8 cellular contexts compared by ENCODE assay signal in the genomic region with DNA sequence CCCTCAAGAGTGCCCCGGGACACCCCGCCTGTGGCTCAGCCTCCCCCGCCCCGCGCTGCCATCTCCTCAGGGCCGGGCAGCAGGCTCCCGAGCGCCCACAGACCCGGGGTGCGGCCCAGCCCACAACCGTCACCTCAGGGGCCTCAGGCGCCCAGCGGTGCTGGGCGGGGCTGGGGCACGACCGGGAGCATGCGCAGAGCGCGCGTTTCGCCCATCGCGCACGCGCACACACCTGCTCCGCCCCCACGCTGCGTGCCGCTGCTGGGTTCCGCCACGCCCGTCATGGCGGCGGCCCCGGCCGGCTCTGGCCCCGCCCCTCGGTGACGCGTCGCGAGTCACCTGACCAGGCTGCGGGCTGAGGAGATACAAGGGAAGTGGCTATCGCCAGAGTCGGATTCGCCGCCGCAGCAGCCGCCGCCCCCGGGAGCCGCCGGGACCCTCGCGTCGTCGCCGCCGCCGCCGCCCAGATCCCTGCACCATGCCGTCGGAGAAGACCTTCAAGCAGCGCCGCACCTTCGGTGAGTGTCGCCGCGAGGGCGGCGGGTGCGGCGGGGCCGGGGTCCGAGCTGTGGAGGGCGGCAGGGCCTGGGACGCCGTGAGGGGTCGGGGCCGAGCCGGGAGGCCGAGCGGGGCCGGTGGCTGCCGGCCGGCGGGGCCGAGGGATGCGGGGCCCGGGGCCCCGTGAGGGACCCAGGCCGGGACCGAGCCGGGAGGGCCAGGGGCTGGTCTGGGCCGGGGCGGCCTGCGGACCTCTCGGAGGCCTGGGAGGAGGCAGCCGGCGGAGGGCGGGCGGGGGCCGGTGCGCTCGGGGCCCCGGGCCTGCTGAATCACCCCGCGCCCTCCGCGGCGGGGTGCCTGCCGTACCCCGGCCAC. TPM values are rescaled to one million over a fixed set of nuclear protein-coding genes. Genes with fewer than 3 reads are reported as not detected.
DNase-seq lines count a peak whose midpoint lies in the region; ATAC-seq and TF ChIP-seq lines count a peak whose summit lies in the region.

Gene MAP1LC3B (plus strand): TSS at position 387 of the 873 bp plus-strand sequence. CDS start 92 bp downstream, at position 479.

- H3K4ac ChIP-seq in H9 (ENCODE audit: low read depth, low read length): no peak within 1 kb of the TSS

- H3K4me2 ChIP-seq in H9 (ENCODE audit: insufficient read depth, insufficient read length, low read length) (peak within 1 kb of the TSS; percentile 78), MM.1S (ENCODE audit: low read depth, low read length) (peak within 1 kb of the TSS; percentile 73), neural cell (ENCODE audit: low read length) (peak within 1 kb of the TSS; percentile 76)

- H3K9me3 Mint-ChIP-seq in H9: no peaks in the 10 kb centered on the region; a peak in 1 of 5 replicates
- H3K9me3 Mint-ChIP-seq in stimulated activated naive CD8-positive, alpha-beta T cell treated with anti-CD3 and anti-CD28 coated beads, Interleukin-15, amount 100 ng/mL, for 72 hours: no peaks in the 10 kb centered on the region

- no peak for TF ChIP-seq EP300 in neural cell (conservative IDR thresholded peaks at IDR 0.05; ENCODE audit: poor library complexity, severe bottlenecking)

- H3K56ac ChIP-seq in H9 (ENCODE audit: insufficient read length, low read depth, low read length): no peak within 1 kb of the TSS

- peaks cover 2% of the 10 kb centered on the region for H3K79me1 ChIP-seq in H9 (ENCODE audit: insufficient read depth, low read depth, low read length, poor library complexity, severe bottlenecking)

- H2BK20ac ChIP-seq in H9 (ENCODE audit: low read depth, low read length, poor library complexity, severe bottlenecking): no peak within 1 kb of the TSS

- H3K9me3 ChIP-seq in H9 (ENCODE audit: control insufficient read depth, low read depth, low read length): no peaks in the 10 kb centered on the region
- no peaks in the 10 kb centered on the region for H3K9me3 ChIP-seq in MM.1S (replicated peaks; ENCODE audit: insufficient read depth, low read length)
- H3K9me3 ChIP-seq in neural cell (ENCODE audit: low read length): no peaks in the 10 kb centered on the region

- H3K4me1 ChIP-seq in H9 (ENCODE audit: insufficient read depth, low read length): peaks cover 4% of the 10 kb centered on the region; the same call in 1 of the 2 replicates
- peaks cover 9% of the 10 kb centered on the region; the same call in 1 of the 2 replicates for H3K4me1 ChIP-seq in MM.1S (ENCODE audit: low read length)

- no peaks in the 10 kb centered on the region for H3K27me3 ChIP-seq in H9 (ENCODE audit: insufficient read depth, low read length)
- H3K27me3 ChIP-seq in MM.1S (replicated peaks; ENCODE audit: insufficient read depth, low read length): no peaks in the 10 kb centered on the region
- H3K27me3 ChIP-seq in neural cell (ENCODE audit: insufficient read depth, low read depth, low read length): no peaks in the 10 kb centered on the region

- H3K36me3 ChIP-seq in MM.1S (replicated peaks; ENCODE audit: insufficient read depth, low read length) (no peaks in the 10 kb centered on the region), neural cell (ENCODE audit: insufficient read depth, low read length) (no peaks in the 10 kb centered on the region)

- peaks cover 32 to 36% of the 10 kb centered on the region in 2 experiments for H3K4me1 Mint-ChIP-seq in H9
- peaks cover 55% of the 10 kb centered on the region for H3K4me1 Mint-ChIP-seq in stimulated activated naive CD8-positive, alpha-beta T cell treated with anti-CD3 and anti-CD28 coated beads, Interleukin-15, amount 100 ng/mL, for 72 hours

- peak within 1 kb of the TSS; percentile 79 to 89 for H3K4me3 Mint-ChIP-seq in H9
- peak within 1 kb of the TSS; percentile 94 to 97 for H3K4me3 Mint-ChIP-seq in stimulated activated naive CD8-positive, alpha-beta T cell treated with anti-CD3 and anti-CD28 coated beads, Interleukin-15, amount 100 ng/mL, for 72 hours

- H3K18ac ChIP-seq in H9 (ENCODE audit: insufficient read length, low read depth, low read length): no peak within 1 kb of the TSS

- no peak within 1 kb of the TSS for H3T11ph ChIP-seq in H9 (ENCODE audit: low read length)

- TF ChIP-seq CTCF in H9 (conservative IDR thresholded peaks at IDR 0.05): no peak
- no peak for TF ChIP-seq CTCF in MM.1S (IDR thresholded peaks at IDR 0.05; ENCODE audit: low read length)
- TF ChIP-seq CTCF in fibroblast of the aortic adventitia (IDR thresholded peaks at IDR 0.05; ENCODE audit: insufficient read depth, low read length): no peak
- TF ChIP-seq CTCF in neural cell (IDR thresholded peaks at IDR 0.05; ENCODE audit: poor library complexity, severe bottlenecking): no peak

- H3K4me3 ChIP-seq in MM.1S (ENCODE audit: low read length) (peak within 1 kb of the TSS; percentile 70), fibroblast of the aortic adventitia (ENCODE audit: low read depth, low read length) (peak within 1 kb of the TSS; percentile 97), neural cell (ENCODE audit: low read length) (peak within 1 kb of the TSS; percentile 93)

- peaks cover 2% of the 10 kb centered on the region; the same call in 1 of the 2 replicates for H3K27me3 Mint-ChIP-seq in H9 (ENCODE audit: low read depth)
- H3K27me3 Mint-ChIP-seq in stimulated activated naive CD8-positive, alpha-beta T cell treated with anti-CD3 and anti-CD28 coated beads, Interleukin-15, amount 100 ng/mL, for 72 hours: no peaks in the 10 kb centered on the region

- peaks cover 0 to 8% (median 0%) of the 10 kb centered on the region in 3 experiments; a peak in 4 of 7 replicates for H3K36me3 Mint-ChIP-seq in H9 (ENCODE audit: insufficient read depth in 1 of 3, low read depth in 3 of 3)

- peaks cover 4% of the 10 kb centered on the region for H3K23me2 ChIP-seq in H9 (ENCODE audit: insufficient read length, low read depth, low read length, poor library complexity, severe bottlenecking)

- no peaks in the 10 kb centered on the region for H3K9me2 ChIP-seq in MM.1S (replicated peaks; ENCODE audit: insufficient read depth, low read length)
- no peaks in the 10 kb centered on the region for H3K9me2 ChIP-seq in neural cell (ENCODE audit: insufficient read depth, low read length)

- peak within 1 kb of the TSS; percentile 83 to 95 (median 94); a peak in 4 of 7 replicates for H3K27ac Mint-ChIP-seq in H9
- H3K27ac Mint-ChIP-seq in stimulated activated naive CD8-positive, alpha-beta T cell treated with anti-CD3 and anti-CD28 coated beads, Interleukin-15, amount 100 ng/mL, for 72 hours: peak within 1 kb of the TSS; percentile 100

- H4K5ac ChIP-seq in H9 (ENCODE audit: insufficient read length, low read depth, low read length): no peak within 1 kb of the TSS

- peak; percentile 96 for DNase-seq in ELR (ENCODE audit: low read depth)
- DNase-seq in H9: peak; percentile 96
- DNase-seq in MM.1S: peak; percentile 84
- peak; percentile 92 for DNase-seq in SHP77 treated with DMSO at 0.1 percent for 48 hours (lab: John Stamatoyannopoulos, UW)
- DNase-seq in activated effector memory CD4-positive, alpha-beta T cell treated with anti-CD3 and anti-CD28 coated beads, Interleukin-2, amount 50 U/mL, for 16 hours: peak; percentile 99
- DNase-seq in fibroblast of the aortic adventitia (ENCODE audit: low read depth): peak; percentile 95
- DNase-seq in stimulated activated naive CD8-positive, alpha-beta T cell treated with anti-CD3 and anti-CD28 coated beads, Interleukin-15, amount 100 ng/mL, for 72 hours: peak; percentile 98 to 100

- H3K27ac ChIP-seq in H9 (ENCODE audit: insufficient read length, low read depth, low read length) (no peak within 1 kb of the TSS), MM.1S (ENCODE audit: low read length) (peak within 1 kb of the TSS; percentile 10; the same call in 1 of the 2 replicates), neural cell (ENCODE audit: low read length) (peak within 1 kb of the TSS; percentile 81)

- no peak for TF ChIP-seq RAD21 in neural cell (conservative IDR thresholded peaks at IDR 0.05)

- H3K9ac ChIP-seq in H9 (ENCODE audit: extremely low read depth, insufficient read length, low read length) (peak within 1 kb of the TSS; percentile 61), MM.1S (ENCODE audit: low read length) (peak within 1 kb of the TSS; percentile 65; the same call in 1 of the 2 replicates), neural cell (ENCODE audit: low read length) (peak within 1 kb of the TSS; percentile 87)

- H2AFZ ChIP-seq in H9 (ENCODE audit: low read length): no peak within 1 kb of the TSS
- no peak within 1 kb of the TSS for H2AFZ ChIP-seq in MM.1S (ENCODE audit: low read length)
- H2AFZ ChIP-seq in neural cell (ENCODE audit: low read depth, low read length): peak within 1 kb of the TSS; percentile 25

- H2BK12ac ChIP-seq in H9 (ENCODE audit: insufficient read length, low read depth, low read length): no peak within 1 kb of the TSS

- H4K91ac ChIP-seq in H9 (ENCODE audit: insufficient read length, low read depth, low read length): no peak within 1 kb of the TSS

- H3F3A ChIP-seq in MM.1S (ENCODE audit: insufficient read depth, low read length) (peaks cover 10% of the 10 kb centered on the region), neural cell (ENCODE audit: insufficient read depth, low read length, poor library complexity, severe bottlenecking) (peaks cover 3% of the 10 kb centered on the region)

- H3K79me2 ChIP-seq in H9 (ENCODE audit: insufficient read depth, low read length): peaks cover 2% of the 10 kb centered on the region; the same call in 1 of the 2 replicates
- H3K79me2 ChIP-seq in MM.1S (ENCODE audit: low read length): peaks cover 40% of the 10 kb centered on the region
- H3K79me2 ChIP-seq in neural cell (replicated peaks; ENCODE audit: insufficient read depth, low read length): peaks cover 34% of the 10 kb centered on the region

- no peak within 1 kb of the TSS for H4K8ac ChIP-seq in H9 (replicated peaks; ENCODE audit: insufficient read length, low read depth, low read length)

- H4K20me1 ChIP-seq in H9 (ENCODE audit: control insufficient read depth, insufficient read depth, insufficient read length) (no peaks in the 10 kb centered on the region), MM.1S (ENCODE audit: insufficient read depth, low read length) (0 out of 2 replicates have a peak, but pooled peaks cover 3% of the 10 kb centered on the region), neural cell (ENCODE audit: insufficient read depth) (peaks cover 5% of the 10 kb centered on the region)

- H2BK120ac ChIP-seq in H9 (ENCODE audit: low read depth, low read length, poor library complexity, severe bottlenecking): no peak within 1 kb of the TSS

- no CpG with 5 or more reads among the region's 113 CpGs for WGBS in H9 (ENCODE audit: extremely low coverage, insufficient read length, low lambda C conversion rate)

- no peak within 1 kb of the TSS for H2BK15ac ChIP-seq in H9 (ENCODE audit: low read depth, low read length)

- peak; percentile 74 for ATAC-seq in stimulated activated naive CD8-positive, alpha-beta T cell treated with anti-CD3 and anti-CD28 coated beads, Interleukin-15, amount 100 ng/mL, for 72 hours

- H2AK5ac ChIP-seq in H9 (ENCODE audit: insufficient read length, low read length): no peak within 1 kb of the TSS

- H3K14ac ChIP-seq in H9 (ENCODE audit: insufficient read depth, low read length): no peak within 1 kb of the TSS

- H2BK5ac ChIP-seq in H9 (ENCODE audit: insufficient read length, low read length): no peak within 1 kb of the TSS

- no peak within 1 kb of the TSS for H3K23ac ChIP-seq in H9 (ENCODE audit: insufficient read length, low read depth, low read length)

RNA-seq across cellular contexts. Expression of gene MAP1LC3B, which starts in this region (rescaled TPM):
- total RNA-seq in H9 (2021) (47.1 and 52.2 TPM in 2 replicates), fibroblast of the aortic adventitia (ENCODE audit: low replicate concordance) (22.2 and 54.9 TPM in 2 replicates)
- 73.1 and 79.7 TPM in 2 replicates for polyA plus RNA-seq in neural cell
- 59.9 and 73.6 TPM in 2 replicates for polyA minus RNA-seq in neural cell
